In genomic region chr17:44070455-44071197, GRCh38 we compare ENCODE assay signal across 8 cellular contexts. TPM values are rescaled to one million over a fixed set of nuclear protein-coding genes. Genes with fewer than 3 reads are reported as not detected.
DNase-seq lines count a peak whose midpoint lies in the region; ATAC-seq and TF ChIP-seq lines count a peak whose summit lies in the region.

TSS of gene G6PC3 (plus strand) at chr17:44070735. CDS start at chr17:44070966, 231 bp downstream.

- peak; percentile 74 for ATAC-seq in activated naive CD8-positive, alpha-beta T cell treated with anti-CD3 and anti-CD28 coated beads, Interleukin-2, amount 10 ng/mL, durations not matched to agents 7 days and 5 days (ENCODE audit: low read depth)

- H3K27me3 Mint-ChIP-seq in HFFc6 (ENCODE audit: insufficient read depth) = no peaks in the 10 kb centered on the region; the same call in none of the 2 replicates
- H3K27me3 Mint-ChIP-seq in activated naive CD8-positive, alpha-beta T cell treated with anti-CD3 and anti-CD28 coated beads, Interleukin-2, amount 10 ng/mL, durations not matched to agents 7 days and 5 days = no peaks in the 10 kb centered on the region

- peak within 1 kb of the TSS; percentile 94 for H3K27ac Mint-ChIP-seq in HFFc6
- H3K27ac Mint-ChIP-seq in activated naive CD8-positive, alpha-beta T cell treated with anti-CD3 and anti-CD28 coated beads, Interleukin-2, amount 10 ng/mL, durations not matched to agents 7 days and 5 days = peak within 1 kb of the TSS; percentile 93

- peak within 1 kb of the TSS; percentile 92 for H3K4me3 Mint-ChIP-seq in HFFc6
- peak within 1 kb of the TSS; percentile 97 for H3K4me3 Mint-ChIP-seq in activated naive CD8-positive, alpha-beta T cell treated with anti-CD3 and anti-CD28 coated beads, Interleukin-2, amount 10 ng/mL, durations not matched to agents 7 days and 5 days

- TF ChIP-seq CTCF in GM06990 (IDR thresholded peaks at IDR 0.05; ENCODE audit: insufficient read depth, low read length, poor library complexity, severe bottlenecking) (no peak), HFFc6 (IDR thresholded peaks at IDR 0.05) (peak; percentile 24; the same call in 1 of the 2 replicates), ovary (IDR thresholded peaks at IDR 0.05) (peak in 2 of 3 donors; percentile 23 to 49), thyroid gland (IDR thresholded peaks at IDR 0.05) (peak in 2 of 6 experiments; percentile 6 to 11)

- H3K27me3 ChIP-seq in GM06990 (replicated peaks; ENCODE audit: control insufficient read depth, insufficient read depth, low read length) (no peaks in the 10 kb centered on the region), ovary (no peaks in the 10 kb centered on the region), thyroid gland (no peaks in the 10 kb centered on the region)

- TF ChIP-seq EP300 in ovary (IDR thresholded peaks at IDR 0.05) = no peak

- peak within 1 kb of the TSS; percentile 87 for H3K4me3 ChIP-seq in GM06990 (replicated peaks; ENCODE audit: low read depth, low read length)
- H3K4me3 ChIP-seq in ovary = peak within 1 kb of the TSS; percentile 64
- peak within 1 kb of the TSS; percentile 34 to 78 (median 76) for H3K4me3 ChIP-seq in thyroid gland (replicated peaks in 1 of 3)

- H3K9me3 ChIP-seq in ovary = no peaks in the 10 kb centered on the region
- H3K9me3 ChIP-seq in thyroid gland = no peaks in the 10 kb centered on the region

- H3K9me3 Mint-ChIP-seq in HFFc6 = no peaks in the 10 kb centered on the region
- no peaks in the 10 kb centered on the region for H3K9me3 Mint-ChIP-seq in activated naive CD8-positive, alpha-beta T cell treated with anti-CD3 and anti-CD28 coated beads, Interleukin-2, amount 10 ng/mL, durations not matched to agents 7 days and 5 days

- H3K36me3 ChIP-seq in GM06990 (ENCODE audit: control insufficient read depth, insufficient read depth, low read length) = peaks cover 12% of the 10 kb centered on the region
- no peaks in the 10 kb centered on the region for H3K36me3 ChIP-seq in ovary
- peaks cover 0 to 5% of the 10 kb centered on the region in 2 donors for H3K36me3 ChIP-seq in thyroid gland

- DNase-seq in GM06990 (ENCODE audit: extremely low read depth, insufficient read length) = peak; percentile 90
- DNase-seq in HFFc6 = peak; percentile 98
- DNase-seq in NCI-H1092 (lab: John Stamatoyannopoulos, UW) = peak; percentile 97
- peak; percentile 97 for DNase-seq in SKM-1 treated with dmso at 0.1 percent for 144 hours (lab: John Stamatoyannopoulos, UW; ENCODE audit: unreplicated experiment)
- DNase-seq in activated naive CD8-positive, alpha-beta T cell treated with anti-CD3 and anti-CD28 coated beads, Interleukin-2, amount 10 ng/mL, durations not matched to agents 7 days and 5 days = peak; percentile 83
- DNase-seq in head of caudate nucleus = peak; percentile 90 to 98 (median 95)
- DNase-seq in ovary = peak; percentile 94 to 96 (median 95)
- peak; percentile 97 for DNase-seq in thyroid gland

- 0 to 1% (median 0%) methylated on average over 46 to 53 of the region's 53 CpGs for WGBS in ovary, 3 donors
- 2% methylated on average over 22 to 31 of the region's 53 CpGs for WGBS in thyroid gland, 2 donors

- TF ChIP-seq POLR2A in ovary (IDR thresholded peaks at IDR 0.05) (peak; percentile 67), thyroid gland (IDR thresholded peaks at IDR 0.05) (peak in 1 of 2 donors; percentile 78)

- intact Hi-C loops in head of caudate nucleus (cut with DNase I) (loop anchor here (5.0 kb wide), 1 partner anchor 42 kb away; no protein-coding TSS in a partner anchor), ovary (cut with DNase I) (loop anchor here in 2 of 4 donors (5.0 kb wide), 1 partner anchor 37 kb away; no protein-coding TSS in a partner anchor), thyroid gland (cut with DNase I) (loop anchor here (10.0 kb wide), 1 partner anchor 54 kb away; the partner anchor contains the start of gene HDAC5)

- peaks cover 13% of the 10 kb centered on the region for H3K36me3 Mint-ChIP-seq in HFFc6 (ENCODE audit: low read depth)
- peaks cover 3% of the 10 kb centered on the region for H3K36me3 Mint-ChIP-seq in activated naive CD8-positive, alpha-beta T cell treated with anti-CD3 and anti-CD28 coated beads, Interleukin-2, amount 10 ng/mL, durations not matched to agents 7 days and 5 days

- H3K4me1 ChIP-seq in ovary (ENCODE audit: insufficient read depth) = peaks cover 8% of the 10 kb centered on the region
- H3K4me1 ChIP-seq in thyroid gland = peaks cover 20 to 24% of the 10 kb centered on the region in 2 donors

- peaks cover 44% of the 10 kb centered on the region for H3K4me1 Mint-ChIP-seq in HFFc6 (ENCODE audit: low read depth)
- peaks cover 22% of the 10 kb centered on the region for H3K4me1 Mint-ChIP-seq in activated naive CD8-positive, alpha-beta T cell treated with anti-CD3 and anti-CD28 coated beads, Interleukin-2, amount 10 ng/mL, durations not matched to agents 7 days and 5 days

- H3K27ac ChIP-seq in ovary = peak within 1 kb of the TSS; percentile 65 to 72
- H3K27ac ChIP-seq in thyroid gland = peak within 1 kb of the TSS; percentile 55 to 88 (median 60)

- POLR2A ChIA-PET in activated naive CD8-positive, alpha-beta T cell treated with anti-CD3 and anti-CD28 coated beads, Interleukin-2, amount 10 ng/mL, durations not matched to agents 7 days and 5 days (lab: Charles Lee) = interaction anchor here (0.6 to 1.6 kb wide), 6 partner anchors 9 to 154 kb away, joined by 3 to 9 read pairs (median 5); partner anchors contain the start of gene HDAC5

RNA-seq across cellular contexts. Expression of gene G6PC3, which starts in this region (rescaled TPM):
- total RNA-seq in HFFc6 (2021; fragmentation: NEBNext Ultra II Directional; extraction: Animal tissue kit (Norgen Biotek cat#: 25700)) = 100 to 1,000 TPM in 5 of 6 experiments, 10 to 100 TPM in 1; 96.6 to 123 (median 113) TPM
- 10 to 100 TPM; 18.7 to 18.8 TPM for total RNA-seq in activated naive CD8-positive, alpha-beta T cell treated with anti-CD3 and anti-CD28 coated beads, Interleukin-2, amount 10 ng/mL, durations not matched to agents 7 days and 5 days
- total RNA-seq in ovary = 10 to 100 TPM; 14.4 to 56.7 (median 36.2) TPM
- 10 to 100 TPM; 37.1 to 49.1 TPM for polyA plus RNA-seq in ovary
- 100 to 1,000 TPM in 2 of 4 donors, 10 to 100 TPM in 2; 41.4 to 104 (median 80.8) TPM for total RNA-seq in thyroid gland

Comparison
In these comparisons a context has a peak if more than half of its experiments do, and no peak if none do; other contexts are left out.
1. Peak in every context shown above with its lines: DNase-seq, ATAC-seq, H3K4me3 ChIP-seq and H3K27ac ChIP-seq.